ENCODE assay signal across 21 cellular contexts in genomic region chr22:23677701-23677995, GRCh38. TPM values are rescaled to one million over a fixed set of nuclear protein-coding genes. Genes with fewer than 3 reads are reported as not detected.
DNase-seq lines count a peak whose midpoint lies in the region; ATAC-seq and TF ChIP-seq lines count a peak whose summit lies in the region.
"Had no signal": no experiment of that assay in that cellular context is flagged by ENCODE, and none has a peak within 500 bp of the region (broad histone marks: within the 10 kb centered on the region; RNA-seq: fewer than 3 reads in every experiment).

No MANE protein-coding gene starts in this region.

- H3K4me3 ChIP-seq in Caco-2 (ENCODE audit: low read depth, low read length), result no peak overlapping the region
- H3K4me3 ChIP-seq in mammary epithelial cell (replicated peaks in 1 of 3; ENCODE audit: insufficient read depth in 1 of 3, low read depth in 2 of 3, low read length in 3 of 3), result no peak overlapping the region
- H3K4me3 ChIP-seq in naive thymus-derived CD4-positive, alpha-beta T cell (ENCODE audit: low read length), result no peak overlapping the region
- no peak overlapping the region for H3K4me3 ChIP-seq in effector memory CD4-positive, alpha-beta T cell (ENCODE audit: insufficient read depth, low read depth, low read length, poor library complexity, severe bottlenecking)
- H3K4me3 ChIP-seq: cardiac muscle cell, pancreas, stomach had no signal

- no peak for ATAC-seq in natural killer cell treated with Interleukin-12 subunit alpha and Interleukin-12 subunit beta and Interleukin-15 and Interleukin-18, amount 100 ng/mL, for 72 hours
- ATAC-seq in naive thymus-derived CD4-positive, alpha-beta T cell, result no peak
- ATAC-seq: pancreas had no signal

- no peak overlapping the region for H3K4me3 Mint-ChIP-seq in Caco-2 (ENCODE audit: unreplicated experiment)
- H3K4me3 Mint-ChIP-seq in activated T-helper 1 cell treated with anti-CD3 and anti-CD28 coated beads, Interleukin-12 subunit alpha, Interleukin-12 subunit beta, Interleukin-2, Interleukin-4 antibody, amounts not matched to agents 30 ng/mL and 10 ng/mL and 1 ng/mL, durations not matched to agents 14 hours and 24 hours and 36 hours, result no peak overlapping the region
- no peak overlapping the region for H3K4me3 Mint-ChIP-seq in natural killer cell treated with Interleukin-12 subunit alpha and Interleukin-12 subunit beta and Interleukin-15 and Interleukin-18, amount 100 ng/mL, for 72 hours
- no peak overlapping the region for H3K4me3 Mint-ChIP-seq in naive thymus-derived CD4-positive, alpha-beta T cell

- no peak overlapping the region for H3K27ac ChIP-seq in mammary epithelial cell (ENCODE audit: insufficient read depth, low read depth, low read length)
- H3K27ac ChIP-seq in naive thymus-derived CD4-positive, alpha-beta T cell (ENCODE audit: low read depth, low read length), result no peak overlapping the region
- no peak overlapping the region for H3K27ac ChIP-seq in effector memory CD4-positive, alpha-beta T cell (ENCODE audit: insufficient read depth, low read length, poor library complexity, severe bottlenecking)
- H3K27ac ChIP-seq: cardiac muscle cell, pancreas, stomach, VCaP had no signal

- DNase-seq in Caco-2 (peak in 1 of 2 experiments; percentile 15), DMS 273 treated with DMSO at 0.1 percent for 48 hours (lab: John Stamatoyannopoulos, UW) (peak; percentile 30), mammary epithelial cell (no peak)
- no peak for DNase-seq in activated T-helper 1 cell treated with anti-CD3 and anti-CD28 coated beads, Interleukin-12 subunit alpha, Interleukin-12 subunit beta, Interleukin-2, Interleukin-4 antibody, amounts not matched to agents 30 ng/mL and 10 ng/mL and 1 ng/mL, durations not matched to agents 14 hours and 24 hours and 36 hours (ENCODE audit: low spot score)
- no peak for DNase-seq in natural killer cell treated with Interleukin-12 subunit alpha and Interleukin-12 subunit beta and Interleukin-15 and Interleukin-18, amount 100 ng/mL, for 72 hours (ENCODE audit: low spot score)
- DNase-seq in naive thymus-derived CD4-positive, alpha-beta T cell, result no peak
- DNase-seq in effector memory CD4-positive, alpha-beta T cell, result no peak
- DNase-seq: AML-193; Calu3; GDM1; NCI-H1417; NCI-H748 treated with DMSO at 0.1 percent for 48 hours; SHP77 treated with DMSO at 0.1 percent for 48 hours; stimulated activated CD4-positive, alpha-beta T cell treated with anti-CD3 and anti-CD28 coated beads, Interleukin-2, amount 100 ng/mL, for 24 hours; stomach; trophoblast cell had no signal

- H3K4me1 ChIP-seq in Caco-2 (0 out of 2 replicates have a peak, but pooled peaks cover 3% of the 10 kb centered on the region), mammary epithelial cell (ENCODE audit: insufficient read depth, low read length) (no peaks in the 10 kb centered on the region)
- H3K4me1 ChIP-seq in naive thymus-derived CD4-positive, alpha-beta T cell (ENCODE audit: control insufficient read depth in 2 of 2, insufficient read depth in 2 of 2, low read length in 2 of 2), result peaks cover 0 to 9% of the 10 kb centered on the region in 2 donors
- H3K4me1 ChIP-seq in effector memory CD4-positive, alpha-beta T cell (ENCODE audit: control insufficient read depth, insufficient read depth, low read length, poor library complexity, severe bottlenecking), result peaks cover 5% of the 10 kb centered on the region

- dilution Hi-C loops in mammary epithelial cell (cut with HindIII; ENCODE audit: low sequenced_read_pairs), result no loop called here

- no peak overlapping the region for H3K4me2 ChIP-seq in mammary epithelial cell (ENCODE audit: insufficient read depth, low read depth, low read length)

- peaks cover 14% of the 10 kb centered on the region for H3K36me3 Mint-ChIP-seq in Caco-2 (ENCODE audit: insufficient read depth, unreplicated experiment)
- H3K36me3 Mint-ChIP-seq in activated T-helper 1 cell treated with anti-CD3 and anti-CD28 coated beads, Interleukin-12 subunit alpha, Interleukin-12 subunit beta, Interleukin-2, Interleukin-4 antibody, amounts not matched to agents 30 ng/mL and 10 ng/mL and 1 ng/mL, durations not matched to agents 14 hours and 24 hours and 36 hours (ENCODE audit: low read depth), result peaks cover 5% of the 10 kb centered on the region
- peaks cover 6% of the 10 kb centered on the region for H3K36me3 Mint-ChIP-seq in natural killer cell treated with Interleukin-12 subunit alpha and Interleukin-12 subunit beta and Interleukin-15 and Interleukin-18, amount 100 ng/mL, for 72 hours
- H3K36me3 Mint-ChIP-seq in naive thymus-derived CD4-positive, alpha-beta T cell, result peaks cover 2 to 27% (median 11%) of the 10 kb centered on the region in 5 donors

- no peak overlapping the region for H3K9ac ChIP-seq in mammary epithelial cell (ENCODE audit: insufficient read depth, low read length)

- TF ChIP-seq CTCF in Caco-2 (IDR thresholded peaks at IDR 0.05; ENCODE audit: insufficient read depth in 1 of 2, low read depth in 1 of 2, low read length in 1 of 2, severe bottlenecking in 1 of 2, unreplicated experiment in 1 of 2) (no peak), mammary epithelial cell (conservative IDR thresholded peaks at IDR 0.05 in 1 of 2, IDR thresholded peaks at IDR 0.05 in 1 of 2; ENCODE audit: extremely low read depth in 1 of 2, insufficient read depth in 1 of 2, low read depth in 1 of 2, low read length in 2 of 2) (no peak)

- H2AFZ ChIP-seq in mammary epithelial cell (ENCODE audit: low read depth, low read length), result no peak overlapping the region

- 87% methylated on average over 3 of the region's 6 CpGs for WGBS in mammary epithelial cell (ENCODE audit: low coverage, missing lambda C conversion rate)

- no peaks in the 10 kb centered on the region for H3K4me1 Mint-ChIP-seq in Caco-2 (ENCODE audit: low read depth, unreplicated experiment)
- peaks cover 14% of the 10 kb centered on the region for H3K4me1 Mint-ChIP-seq in activated T-helper 1 cell treated with anti-CD3 and anti-CD28 coated beads, Interleukin-12 subunit alpha, Interleukin-12 subunit beta, Interleukin-2, Interleukin-4 antibody, amounts not matched to agents 30 ng/mL and 10 ng/mL and 1 ng/mL, durations not matched to agents 14 hours and 24 hours and 36 hours (ENCODE audit: low read depth)
- peaks cover 11 to 34% of the 10 kb centered on the region in 2 donors for H3K4me1 Mint-ChIP-seq in natural killer cell treated with Interleukin-12 subunit alpha and Interleukin-12 subunit beta and Interleukin-15 and Interleukin-18, amount 100 ng/mL, for 72 hours (ENCODE audit: low read depth in 2 of 2)
- H3K4me1 Mint-ChIP-seq in naive thymus-derived CD4-positive, alpha-beta T cell, result peaks cover 0 to 26% (median 6%) of the 10 kb centered on the region in 7 donors

- in situ Hi-C loops in mammary epithelial cell (cut with MboI; ENCODE audit: low sequenced_read_pairs in 2 of 2), result no loop called here

- no peaks in the 10 kb centered on the region for H3K27me3 Mint-ChIP-seq in Caco-2 (ENCODE audit: insufficient read depth, unreplicated experiment)
- H3K27me3 Mint-ChIP-seq in activated T-helper 1 cell treated with anti-CD3 and anti-CD28 coated beads, Interleukin-12 subunit alpha, Interleukin-12 subunit beta, Interleukin-2, Interleukin-4 antibody, amounts not matched to agents 30 ng/mL and 10 ng/mL and 1 ng/mL, durations not matched to agents 14 hours and 24 hours and 36 hours (ENCODE audit: insufficient read depth), result no peaks in the 10 kb centered on the region
- no peaks in the 10 kb centered on the region for H3K27me3 Mint-ChIP-seq in natural killer cell treated with Interleukin-12 subunit alpha and Interleukin-12 subunit beta and Interleukin-15 and Interleukin-18, amount 100 ng/mL, for 72 hours
- no peaks in the 10 kb centered on the region for H3K27me3 Mint-ChIP-seq in naive thymus-derived CD4-positive, alpha-beta T cell

- intact Hi-C loops in Caco-2 (cut with micrococcal nuclease; ENCODE audit: unreplicated experiment) (no loop called here), mammary epithelial cell (cut with micrococcal nuclease) (no loop called here)
- intact Hi-C loops in activated T-helper 1 cell treated with anti-CD3 and anti-CD28 coated beads, Interleukin-12 subunit alpha, Interleukin-12 subunit beta, Interleukin-2, Interleukin-4 antibody, amounts not matched to agents 30 ng/mL and 10 ng/mL and 1 ng/mL, durations not matched to agents 14 hours and 24 hours and 36 hours (cut with micrococcal nuclease), result no loop called here
- intact Hi-C loops in naive thymus-derived CD4-positive, alpha-beta T cell (cut with micrococcal nuclease), result loop anchor here in 1 of 2 donors (10.0 kb wide), 1 partner anchor 927 kb away; the partner anchor contains the start of gene GGT1

- no peaks in the 10 kb centered on the region for H3K36me3 ChIP-seq in Caco-2 (ENCODE audit: control insufficient read depth, insufficient read depth, low read length)
- no peaks in the 10 kb centered on the region for H3K36me3 ChIP-seq in mammary epithelial cell (ENCODE audit: insufficient read depth, low read length)
- peaks cover 0 to 18% (median 0%) of the 10 kb centered on the region in 3 experiments for H3K36me3 ChIP-seq in naive thymus-derived CD4-positive, alpha-beta T cell (ENCODE audit: control insufficient read depth in 2 of 3, insufficient read depth in 3 of 3, low read length in 3 of 3)
- no peaks in the 10 kb centered on the region for H3K36me3 ChIP-seq in effector memory CD4-positive, alpha-beta T cell (ENCODE audit: control insufficient read depth, insufficient read depth, low read length)
- H3K36me3 ChIP-seq: cardiac muscle cell, pancreas had no signal

- H3K27me3 ChIP-seq in Caco-2 (replicated peaks; ENCODE audit: control insufficient read depth, insufficient read depth, low read length), result no peaks in the 10 kb centered on the region
- H3K27me3 ChIP-seq in mammary epithelial cell (ENCODE audit: insufficient read depth, low read length), result no peaks in the 10 kb centered on the region
- no peaks in the 10 kb centered on the region for H3K27me3 ChIP-seq in naive thymus-derived CD4-positive, alpha-beta T cell (ENCODE audit: control insufficient read depth in 2 of 2, insufficient read depth in 2 of 2, low read length in 2 of 2)
- H3K27me3 ChIP-seq in effector memory CD4-positive, alpha-beta T cell (replicated peaks; ENCODE audit: control insufficient read depth, insufficient read depth, low read length, poor library complexity, severe bottlenecking), result no peaks in the 10 kb centered on the region
- H3K27me3 ChIP-seq: cardiac muscle cell, pancreas, stomach had no signal

- BruUV-seq in Caco-2 (replicated peaks; lab: Mats Ljungman, UMichigan) (no TSS peak), mammary epithelial cell (replicated peaks; lab: Mats Ljungman, UMichigan) (no TSS peak)

- no peaks in the 10 kb centered on the region for H3K79me2 ChIP-seq in mammary epithelial cell (ENCODE audit: insufficient read depth, low read length)

- peak overlapping the region; percentile 70 for H3K27ac Mint-ChIP-seq in Caco-2 (ENCODE audit: unreplicated experiment)
- peak overlapping the region; percentile 50 for H3K27ac Mint-ChIP-seq in activated T-helper 1 cell treated with anti-CD3 and anti-CD28 coated beads, Interleukin-12 subunit alpha, Interleukin-12 subunit beta, Interleukin-2, Interleukin-4 antibody, amounts not matched to agents 30 ng/mL and 10 ng/mL and 1 ng/mL, durations not matched to agents 14 hours and 24 hours and 36 hours
- H3K27ac Mint-ChIP-seq in natural killer cell treated with Interleukin-12 subunit alpha and Interleukin-12 subunit beta and Interleukin-15 and Interleukin-18, amount 100 ng/mL, for 72 hours, result peak overlapping the region; percentile 45 to 74
- no peak overlapping the region for H3K27ac Mint-ChIP-seq in naive thymus-derived CD4-positive, alpha-beta T cell
- H3K27ac Mint-ChIP-seq: activated T-helper 2 cell treated with anti-CD3 and anti-CD28 coated beads, Interferon-gamma antibody, Interleukin-2, Interleukin-4, amounts not matched to agents 10 μg/mL and 5 μg/mL and 100 μg/mL, durations not matched to agents 14 hours and 24 hours and 36 hours had no signal

- H3K9me3 ChIP-seq in Caco-2 (no peaks in the 10 kb centered on the region), mammary epithelial cell (replicated peaks; ENCODE audit: insufficient read depth, low read length) (no peaks in the 10 kb centered on the region)
- H3K9me3 ChIP-seq in naive thymus-derived CD4-positive, alpha-beta T cell (ENCODE audit: control insufficient read depth in 2 of 3, low read length in 3 of 3), result no peaks in the 10 kb centered on the region
- no peaks in the 10 kb centered on the region for H3K9me3 ChIP-seq in effector memory CD4-positive, alpha-beta T cell (ENCODE audit: control insufficient read depth, low read length)
- H3K9me3 ChIP-seq: pancreas, stomach had no signal

- POLR2A ChIA-PET in Caco-2 (lab: Charles Lee), result no interaction called here
- POLR2A ChIA-PET in naive thymus-derived CD4-positive, alpha-beta T cell (lab: Charles Lee), result interaction anchor here (1.1 kb wide), 1 partner anchor 17 kb away, joined by 3 read pairs; no protein-coding TSS in a partner anchor

- no peaks in the 10 kb centered on the region for H3K9me3 Mint-ChIP-seq in Caco-2 (ENCODE audit: unreplicated experiment)
- no peaks in the 10 kb centered on the region for H3K9me3 Mint-ChIP-seq in activated T-helper 1 cell treated with anti-CD3 and anti-CD28 coated beads, Interleukin-12 subunit alpha, Interleukin-12 subunit beta, Interleukin-2, Interleukin-4 antibody, amounts not matched to agents 30 ng/mL and 10 ng/mL and 1 ng/mL, durations not matched to agents 14 hours and 24 hours and 36 hours
- H3K9me3 Mint-ChIP-seq in natural killer cell treated with Interleukin-12 subunit alpha and Interleukin-12 subunit beta and Interleukin-15 and Interleukin-18, amount 100 ng/mL, for 72 hours, result no peaks in the 10 kb centered on the region
- H3K9me3 Mint-ChIP-seq in naive thymus-derived CD4-positive, alpha-beta T cell, result no peaks in the 10 kb centered on the region
- H3K9me3 Mint-ChIP-seq: activated T-helper 2 cell treated with anti-CD3 and anti-CD28 coated beads, Interferon-gamma antibody, Interleukin-2, Interleukin-4, amounts not matched to agents 10 μg/mL and 5 μg/mL and 100 μg/mL, durations not matched to agents 14 hours and 24 hours and 36 hours had no signal

- CTCF ChIA-PET in Caco-2 (lab: Charles Lee) (no interaction called here), mammary epithelial cell (lab: Charles Lee; ENCODE audit: low non-redundant PET) (no interaction called here)
- CTCF ChIA-PET in naive thymus-derived CD4-positive, alpha-beta T cell (lab: Charles Lee), result interaction anchor here (0.6 kb wide), 1 partner anchor 292 kb away, joined by 3 read pairs; no protein-coding TSS in a partner anchor

- no peaks in the 10 kb centered on the region for H4K20me1 ChIP-seq in mammary epithelial cell (ENCODE audit: insufficient read depth, low read length)

RNA-seq across cellular contexts. Expression of gene RGL4, which starts 13.2 kb away (rescaled TPM):
- total RNA-seq in Caco-2 (2022) (not detected in 2 replicates), mammary epithelial cell (not detected)
- 9.3 and 11.7 TPM in 2 replicates for total RNA-seq in activated T-helper 1 cell treated with anti-CD3 and anti-CD28 coated beads, Interleukin-12 subunit alpha, Interleukin-12 subunit beta, Interleukin-2, Interleukin-4 antibody, amounts not matched to agents 30 ng/mL and 10 ng/mL and 1 ng/mL, durations not matched to agents 14 hours and 24 hours and 36 hours
- total RNA-seq in natural killer cell treated with Interleukin-12 subunit alpha and Interleukin-12 subunit beta and Interleukin-15 and Interleukin-18, amount 100 ng/mL, for 72 hours, result 10 to 100 TPM in 1 of 2 donors, 1 to 10 TPM in 1; 6.5 to 10.2 TPM
- polyA plus RNA-seq in mammary epithelial cell, result not detected
- not detected for polyA minus RNA-seq in mammary epithelial cell
- 10 to 100 TPM; 13.8 to 31.9 (median 19.9) TPM for total RNA-seq in naive thymus-derived CD4-positive, alpha-beta T cell
- polyA plus RNA-seq in naive thymus-derived CD4-positive, alpha-beta T cell, result 10 to 100 TPM; 86.3 to 95.0 TPM
- total RNA-seq: Calu3, cardiac muscle cell had no signal

RNA-seq across cellular contexts. Expression of gene DRICH1, which starts 45.5 kb away (rescaled TPM):
- total RNA-seq in Caco-2 (2022) (4.7 and 4.8 TPM in 2 replicates), mammary epithelial cell (under 1 TPM; 0.17 to 0.24 TPM)
- total RNA-seq in activated T-helper 1 cell treated with anti-CD3 and anti-CD28 coated beads, Interleukin-12 subunit alpha, Interleukin-12 subunit beta, Interleukin-2, Interleukin-4 antibody, amounts not matched to agents 30 ng/mL and 10 ng/mL and 1 ng/mL, durations not matched to agents 14 hours and 24 hours and 36 hours, result 0.34 and 0.65 TPM in 2 replicates
- total RNA-seq in natural killer cell treated with Interleukin-12 subunit alpha and Interleukin-12 subunit beta and Interleukin-15 and Interleukin-18, amount 100 ng/mL, for 72 hours, result 1 to 10 TPM; 1.5 to 2.0 TPM
- polyA plus RNA-seq in mammary epithelial cell, result not detected
- polyA minus RNA-seq in mammary epithelial cell, result not detected
- total RNA-seq in naive thymus-derived CD4-positive, alpha-beta T cell, result 1 to 10 TPM in 4 of 5 experiments, under 1 TPM in 1; 0.58 to 3.7 (median 2.1) TPM
- polyA plus RNA-seq in naive thymus-derived CD4-positive, alpha-beta T cell, result not detected
- total RNA-seq: cardiac muscle cell had no signal
- polyA plus RNA-seq: cardiac muscle cell, liver had no signal

Comparison
In these comparisons a context has a peak if more than half of its experiments do, and no peak if none do; other contexts are left out.
1. H3K27ac Mint-ChIP-seq: peak in Caco-2 (single experiment), activated T-helper 1 cell treated with anti-CD3 and anti-CD28 coated beads, Interleukin-12 subunit alpha, Interleukin-12 subunit beta, Interleukin-2, Interleukin-4 antibody, amounts not matched to agents 30 ng/mL and 10 ng/mL and 1 ng/mL, durations not matched to agents 14 hours and 24 hours and 36 hours (single experiment) and natural killer cell treated with Interleukin-12 subunit alpha and Interleukin-12 subunit beta and Interleukin-15 and Interleukin-18, amount 100 ng/mL, for 72 hours (2 of 2); none in naive thymus-derived CD4-positive, alpha-beta T cell (0 of 9).